In genomic region chr19:49684983-49685553, GRCh38 we compare ENCODE assay signal across 1 cellular context.
TF ChIP-seq lines count a peak whose summit lies in the region.

No MANE protein-coding gene starts in this region.

TF ChIP-seq in H1, 55 proteins besides CTCF, POLR2A, EP300 and RAD21:
- TF ChIP-seq CEBPB (IDR thresholded peaks at IDR 0.05; ENCODE audit: low read depth, low read length): no peak
- TF ChIP-seq SP2 (IDR thresholded peaks at IDR 0.05; ENCODE audit: low read length): no peak
- no peak for TF ChIP-seq SAP30 (IDR thresholded peaks at IDR 0.05; ENCODE audit: insufficient read depth, insufficient replicate concordance, low read length)
- TF ChIP-seq SIRT6 (IDR thresholded peaks at IDR 0.05; ENCODE audit: low read length): no peak
- TF ChIP-seq JUN (IDR thresholded peaks at IDR 0.05; ENCODE audit: low read depth, low read length): no peak
